In genomic region chr5:371811-372555, GRCh38 we compare ENCODE assay signal across 11 cellular contexts. TPM values are rescaled to one million over a fixed set of nuclear protein-coding genes. Genes with fewer than 3 reads are reported as not detected.
DNase-seq lines count a peak whose midpoint lies in the region; ATAC-seq and TF ChIP-seq lines count a peak whose summit lies in the region.
"Had no signal": no experiment of that assay in that cellular context is flagged by ENCODE, and none has a peak within 500 bp of the region (broad histone marks: within the 10 kb centered on the region; RNA-seq: fewer than 3 reads in every experiment).

No MANE protein-coding gene starts in this region.

- no peak overlapping the region for H3K9ac ChIP-seq in colonic mucosa (ENCODE audit: low read depth in 2 of 2, low read length in 2 of 2)

- no peaks in the 10 kb centered on the region for H4K20me1 ChIP-seq in GM23338 (replicated peaks; ENCODE audit: insufficient read depth)

- H3K9me3 Mint-ChIP-seq in activated naive CD4-positive, alpha-beta T cell treated with anti-CD3 and anti-CD28 coated beads, Interleukin-2, amount 50 U/mL, for 24 hours, result no peaks in the 10 kb centered on the region
- no peaks in the 10 kb centered on the region for H3K9me3 Mint-ChIP-seq in GM23338

- H3K27ac Mint-ChIP-seq in activated naive CD4-positive, alpha-beta T cell treated with anti-CD3 and anti-CD28 coated beads, Interleukin-2, amount 50 U/mL, for 24 hours, result peak overlapping the region; percentile 90
- no peak overlapping the region for H3K27ac Mint-ChIP-seq in GM23338

- H3K36me3 ChIP-seq in colonic mucosa (no peaks in the 10 kb centered on the region), testis (ENCODE audit: low read depth, missing control alignments) (no peaks in the 10 kb centered on the region), GM23338 (ENCODE audit: insufficient read depth) (no peaks in the 10 kb centered on the region)
- H3K36me3 ChIP-seq: esophagus squamous epithelium had no signal

- H3K9me3 ChIP-seq in colonic mucosa (no peaks in the 10 kb centered on the region), testis (no peaks in the 10 kb centered on the region)
- H3K9me3 ChIP-seq: esophagus squamous epithelium had no signal

- TF ChIP-seq CTCF in colonic mucosa (IDR thresholded peaks at IDR 0.05), result no peak
- TF ChIP-seq CTCF in testis (IDR thresholded peaks at IDR 0.05), result no peak
- no peak for TF ChIP-seq CTCF in GM23338 (conservative IDR thresholded peaks at IDR 0.05; ENCODE audit: low read depth in 2 of 2)

- H3K4me2 ChIP-seq in GM23338, result no peak overlapping the region

- intact Hi-C loops in colonic mucosa (cut with DNase I) (no loop called here), testis (cut with DNase I; ENCODE audit: low total_unique reads) (no loop called here)

- 77 to 78% methylated on average over 11 to 12 of the region's 12 CpGs for WGBS in testis, 2 donors

- TF ChIP-seq POLR2A in testis (IDR thresholded peaks at IDR 0.05), result no peak

- peaks cover 2% of the 10 kb centered on the region for H3K27me3 Mint-ChIP-seq in activated naive CD4-positive, alpha-beta T cell treated with anti-CD3 and anti-CD28 coated beads, Interleukin-2, amount 50 U/mL, for 24 hours
- peaks cover 14% of the 10 kb centered on the region for H3K27me3 Mint-ChIP-seq in GM23338 (ENCODE audit: insufficient read depth, low read depth, poor library complexity)

- H3K4me1 Mint-ChIP-seq in activated naive CD4-positive, alpha-beta T cell treated with anti-CD3 and anti-CD28 coated beads, Interleukin-2, amount 50 U/mL, for 24 hours, result peaks cover 36% of the 10 kb centered on the region
- H3K4me1 Mint-ChIP-seq in GM23338, result peaks cover 11% of the 10 kb centered on the region

- ATAC-seq in GM23338, result no peak
- no peak for ATAC-seq in HG03025 (IDR thresholded peaks at IDR 0.05; ENCODE audit: low FRiP score, unreplicated experiment)
- no peak for ATAC-seq in GM18909 (IDR thresholded peaks at IDR 0.05; ENCODE audit: poor library complexity, unreplicated experiment)

- no peak overlapping the region for H2AFZ ChIP-seq in GM23338

- H3K27me3 ChIP-seq in colonic mucosa (peaks cover 8% of the 10 kb centered on the region), testis (no peaks in the 10 kb centered on the region), GM23338 (ENCODE audit: insufficient read depth) (peaks cover 10% of the 10 kb centered on the region)

- H3K79me2 ChIP-seq in GM23338 (replicated peaks; ENCODE audit: insufficient read depth), result no peaks in the 10 kb centered on the region

- H3K4me1 ChIP-seq in colonic mucosa (no peaks in the 10 kb centered on the region), testis (peaks cover 6% of the 10 kb centered on the region), GM23338 (ENCODE audit: insufficient read depth) (no peaks in the 10 kb centered on the region)

- no peaks in the 10 kb centered on the region for H3K9me2 ChIP-seq in GM23338 (ENCODE audit: insufficient read depth)

- H3K36me3 Mint-ChIP-seq in activated naive CD4-positive, alpha-beta T cell treated with anti-CD3 and anti-CD28 coated beads, Interleukin-2, amount 50 U/mL, for 24 hours, result peaks cover 7% of the 10 kb centered on the region
- no peaks in the 10 kb centered on the region for H3K36me3 Mint-ChIP-seq in GM23338 (ENCODE audit: low read depth)

- DNase-seq in activated naive CD4-positive, alpha-beta T cell treated with anti-CD3 and anti-CD28 coated beads, Interleukin-2, amount 50 U/mL, for 16 hours, result no peak
- DNase-seq in NCI-H2171 treated with DMSO at 0.1 percent for 48 hours (lab: John Stamatoyannopoulos, UW), result peak; percentile 63
- DNase-seq in colonic mucosa, result peak; percentile 12
- peak; percentile 10 for DNase-seq in testis
- no peak for DNase-seq in GM23338 (ENCODE audit: low spot score)
- DNase-seq: DMS79; esophagus squamous epithelium; stimulated activated CD4-positive, alpha-beta T cell treated with anti-CD3 and anti-CD28 coated beads, Interleukin-1b, Interleukin-23, amount 100 ng/mL, for 48 hours had no signal

- H3K4me3 ChIP-seq in colonic mucosa (no peak overlapping the region), testis (no peak overlapping the region), GM23338 (no peak overlapping the region)
- H3K4me3 ChIP-seq: esophagus squamous epithelium had no signal

- no peak overlapping the region for H3K4me3 Mint-ChIP-seq in activated naive CD4-positive, alpha-beta T cell treated with anti-CD3 and anti-CD28 coated beads, Interleukin-2, amount 50 U/mL, for 24 hours
- no peak overlapping the region for H3K4me3 Mint-ChIP-seq in GM23338

- no peak overlapping the region for H3K27ac ChIP-seq in colonic mucosa
- H3K27ac ChIP-seq in testis, result no peak overlapping the region
- H3K27ac ChIP-seq in GM23338 (ENCODE audit: low read depth), result no peak overlapping the region

- H3F3A ChIP-seq in GM23338 (replicated peaks; ENCODE audit: low read depth), result no peaks in the 10 kb centered on the region

TF ChIP-seq in GM23338, 12 proteins besides CTCF, POLR2A, EP300 and RAD21:
- no peak for TF ChIP-seq POLR2AphosphoS5 (IDR thresholded peaks at IDR 0.05; ENCODE audit: low read depth)

RNA-seq across cellular contexts. Expression of gene AHRR, which starts 50.5 kb away (rescaled TPM):
- total RNA-seq in colonic mucosa (1 to 10 TPM; 1.9 to 2.1 TPM), testis (10 to 100 TPM; 36.9 to 43.4 TPM)
- polyA plus RNA-seq in testis (ENCODE audit: insufficient read depth, low read depth, low replicate concordance) (68.5 TPM), GM23338 (2016; fragmentation: Nextera tagmentation; extraction: Ambion mirVana) (0.27 and 0.61 TPM in 2 replicates)
- 0.97 and 1.8 TPM in 2 replicates for total RNA-seq in GM23338 (2014; rRNA removed; shearing (Covaris generic))

Comparison
In these comparisons a context has a peak if more than half of its experiments do, and no peak if none do; other contexts are left out.
1. DNase-seq: peak in NCI-H2171 treated with DMSO at 0.1 percent for 48 hours (single experiment), colonic mucosa (single experiment) and testis (single experiment); none in activated naive CD4-positive, alpha-beta T cell treated with anti-CD3 and anti-CD28 coated beads, Interleukin-2, amount 50 U/mL, for 16 hours (single experiment) and GM23338 (single experiment).
2. RNA of gene AHRR, which starts 50.5 kb away (total RNA-seq): 36.9 to 43.4 TPM in testis; 1.9 to 2.1 TPM in colonic mucosa and 0.97 to 1.8 TPM in GM23338; every median in the first group is over 10 times any median in the second.